16 cellular contexts compared by ENCODE assay signal in genomic region chr1:32346532-32347157, GRCh38. TPM values are rescaled to one million over a fixed set of nuclear protein-coding genes. Genes with fewer than 3 reads are reported as not detected.
DNase-seq lines count a peak whose midpoint lies in the region; TF ChIP-seq lines count a peak whose summit lies in the region.
"Had no signal": no experiment of that assay in that cellular context is flagged by ENCODE, and none has a peak within 500 bp of the region (broad histone marks: within the 10 kb centered on the region; RNA-seq: fewer than 3 reads in every experiment).

No MANE protein-coding gene starts in this region.

- peaks cover 0 to 7% (median 0%) of the 10 kb centered on the region in 11 experiments; a peak in 1 of 22 replicates for H4K20me1 ChIP-seq in BLaER1 treated with 17β-estradiol and CSF1 and Interleukin-3, amounts not matched to agents 10 nM and 100 nM
- H4K20me1 ChIP-seq in H9 (ENCODE audit: control insufficient read depth, insufficient read depth, insufficient read length), result no peaks in the 10 kb centered on the region

- no peak overlapping the region for H2BK120ac ChIP-seq in mesenchymal stem cell (ENCODE audit: low read depth, low read length)
- H2BK120ac ChIP-seq in trophoblast cell (ENCODE audit: insufficient read depth, low read length, poor library complexity), result no peak overlapping the region
- H2BK120ac ChIP-seq in H9 (ENCODE audit: low read depth, low read length, poor library complexity, severe bottlenecking), result no peak overlapping the region

- no peak overlapping the region for H2AFZ ChIP-seq in mesenchymal stem cell (ENCODE audit: low read depth, low read length)
- H2AFZ ChIP-seq in trophoblast cell (ENCODE audit: insufficient read depth, low read length, poor library complexity), result no peak overlapping the region
- no peak overlapping the region for H2AFZ ChIP-seq in H9 (ENCODE audit: low read length)
- H2AFZ ChIP-seq: PC-9 had no signal

- H3K36me3 Mint-ChIP-seq in H9 (ENCODE audit: insufficient read depth in 1 of 3, low read depth in 3 of 3), result peaks cover 6% of the 10 kb centered on the region in 3 experiments

- peaks cover 2% of the 10 kb centered on the region for H3K79me2 ChIP-seq in trophoblast cell (ENCODE audit: control insufficient read depth, insufficient read depth, low read length, poor library complexity)
- H3K79me2 ChIP-seq in H9 (ENCODE audit: insufficient read depth, low read length), result no peaks in the 10 kb centered on the region

- H3K27ac Mint-ChIP-seq in H9, result no peak overlapping the region

- H3K4me1 ChIP-seq in BLaER1 treated with 17β-estradiol and CSF1 and Interleukin-3, amounts not matched to agents 10 nM and 100 nM, result peaks cover 59 to 84% (median 75%) of the 10 kb centered on the region in 10 experiments
- H3K4me1 ChIP-seq in HEK293 (ENCODE audit: control insufficient read depth, insufficient read depth, low read length), result no peaks in the 10 kb centered on the region
- H3K4me1 ChIP-seq in mesenchymal stem cell (ENCODE audit: control insufficient read depth, insufficient read depth, low read depth, low read length), result peaks cover 23% of the 10 kb centered on the region
- H3K4me1 ChIP-seq in trophoblast cell (ENCODE audit: control insufficient read depth in 1 of 2, insufficient read depth in 2 of 2, low read length in 2 of 2), result peaks cover 13 to 19% of the 10 kb centered on the region in 2 experiments
- no peaks in the 10 kb centered on the region for H3K4me1 ChIP-seq in H9 (ENCODE audit: insufficient read depth, low read length)

- H3K14ac ChIP-seq in mesenchymal stem cell (ENCODE audit: low read length in 2 of 2), result no peak overlapping the region
- no peak overlapping the region for H3K14ac ChIP-seq in trophoblast cell (ENCODE audit: low read length)
- no peak overlapping the region for H3K14ac ChIP-seq in H9 (ENCODE audit: insufficient read depth, low read length)

- H2BK15ac ChIP-seq in mesenchymal stem cell (ENCODE audit: low read depth, poor library complexity, severe bottlenecking) (peak overlapping the region; percentile 73), H9 (ENCODE audit: low read depth, low read length) (no peak overlapping the region; the same call in 1 of the 2 replicates)

- H2BK20ac ChIP-seq in H9 (ENCODE audit: low read depth, low read length, poor library complexity, severe bottlenecking), result no peak overlapping the region

- peak overlapping the region; percentile 37 to 50 for H3K18ac ChIP-seq in mesenchymal stem cell (ENCODE audit: low read depth in 1 of 2, low read length in 2 of 2)
- no peak overlapping the region for H3K18ac ChIP-seq in trophoblast cell (ENCODE audit: low read length)
- H3K18ac ChIP-seq in H9 (ENCODE audit: insufficient read length, low read depth, low read length), result no peak overlapping the region

- no peak overlapping the region for H2BK5ac ChIP-seq in mesenchymal stem cell (ENCODE audit: low read depth, low read length, poor library complexity, severe bottlenecking)
- H2BK5ac ChIP-seq in trophoblast cell (ENCODE audit: low read depth, low read length, poor library complexity), result peak overlapping the region; percentile 4
- H2BK5ac ChIP-seq in H9 (ENCODE audit: insufficient read length, low read length), result no peak overlapping the region

- peak overlapping the region; percentile 57 for H4K91ac ChIP-seq in mesenchymal stem cell (ENCODE audit: low read length)
- no peak overlapping the region for H4K91ac ChIP-seq in trophoblast cell (ENCODE audit: low read depth, low read length)
- H4K91ac ChIP-seq in H9 (ENCODE audit: insufficient read length, low read depth, low read length), result no peak overlapping the region

- TF ChIP-seq CTCF in HEK293 (tag by site-specific recombination; IDR thresholded peaks at IDR 0.05), result no peak
- TF ChIP-seq CTCF in H9 (conservative IDR thresholded peaks at IDR 0.05), result no peak

- H3K27me3 ChIP-seq in BLaER1 treated with 17β-estradiol and CSF1 and Interleukin-3, amounts not matched to agents 10 nM and 100 nM, result peaks cover 0 to 10% (median 0%) of the 10 kb centered on the region in 11 experiments; a peak in 1 of 22 replicates
- peaks cover 0 to 11% of the 10 kb centered on the region in 2 experiments for H3K27me3 ChIP-seq in mesenchymal stem cell (ENCODE audit: control insufficient read depth in 1 of 2, insufficient read depth in 1 of 2, low read length in 2 of 2)
- H3K27me3 ChIP-seq in trophoblast cell (ENCODE audit: insufficient read depth, low read length), result no peaks in the 10 kb centered on the region
- peaks cover 3% of the 10 kb centered on the region; the same call in 1 of the 2 replicates for H3K27me3 ChIP-seq in H9 (ENCODE audit: insufficient read depth, low read length)

- no peak overlapping the region for H3K9ac ChIP-seq in BLaER1 treated with 17β-estradiol and CSF1 and Interleukin-3, amounts not matched to agents 10 nM and 100 nM
- H3K9ac ChIP-seq in mesenchymal stem cell (ENCODE audit: low read length) (no peak overlapping the region), trophoblast cell (ENCODE audit: low read length) (no peak overlapping the region), H9 (ENCODE audit: extremely low read depth, insufficient read length, low read length) (no peak overlapping the region)

- no peak overlapping the region for H4K12ac ChIP-seq in trophoblast cell (ENCODE audit: low read depth, low read length)

- H3K27me3 Mint-ChIP-seq in H9 (ENCODE audit: low read depth), result peaks cover 50% of the 10 kb centered on the region

- no peak overlapping the region for H3K4me3 ChIP-seq in BLaER1 treated with 17β-estradiol and CSF1 and Interleukin-3, amounts not matched to agents 10 nM and 100 nM
- H3K4me3 ChIP-seq in HEK293 (ENCODE audit: low read depth, low read length) (no peak overlapping the region), mesenchymal stem cell (ENCODE audit: insufficient read depth in 1 of 2, low read depth in 1 of 2, low read length in 2 of 2) (no peak overlapping the region), trophoblast cell (ENCODE audit: low read depth, low read length) (no peak overlapping the region)
- H3K4me3 ChIP-seq: HAP-1, PC-9 had no signal

- H3K9me3 Mint-ChIP-seq in H9, result peaks cover 9 to 10% of the 10 kb centered on the region in 2 experiments

- H3K4ac ChIP-seq in mesenchymal stem cell (ENCODE audit: low read depth in 1 of 2, low read length in 2 of 2) (peak overlapping the region in 1 of 2 experiments; percentile 40), trophoblast cell (ENCODE audit: low read depth, low read length) (no peak overlapping the region), H9 (ENCODE audit: low read depth, low read length) (no peak overlapping the region)

- POLR2A ChIA-PET in HEK293 (lab: Yijun Ruan, JAX), result interaction anchor here (5.2 kb wide), 1 partner anchor 10 kb away, joined by 39 read pairs; the partner anchor contains the start of gene MARCKSL1

- H3K79me1 ChIP-seq in mesenchymal stem cell (replicated peaks; ENCODE audit: low read length, poor library complexity, severe bottlenecking) (peaks cover under 1% of the 10 kb centered on the region), trophoblast cell (ENCODE audit: low read length) (peaks cover 4% of the 10 kb centered on the region), H9 (ENCODE audit: insufficient read depth, low read depth, low read length, poor library complexity, severe bottlenecking) (no peaks in the 10 kb centered on the region)

- H4K8ac ChIP-seq in mesenchymal stem cell (ENCODE audit: low read length) (no peak overlapping the region), trophoblast cell (ENCODE audit: low read depth, low read length) (no peak overlapping the region), H9 (replicated peaks; ENCODE audit: insufficient read length, low read depth, low read length) (no peak overlapping the region)

- no peak overlapping the region for H3K56ac ChIP-seq in H9 (ENCODE audit: insufficient read length, low read depth, low read length)

- H3K9me3 ChIP-seq in BLaER1 treated with 17β-estradiol and CSF1 and Interleukin-3, amounts not matched to agents 10 nM and 100 nM (replicated peaks in 1 of 11), result peaks cover 0 to 8% (median 3%) of the 10 kb centered on the region in 11 experiments; a peak in 8 of 22 replicates
- H3K9me3 ChIP-seq in HEK293 (ENCODE audit: control insufficient read depth, insufficient read depth, low read depth, low read length) (no peaks in the 10 kb centered on the region), mesenchymal stem cell (ENCODE audit: control insufficient read depth, low read length) (no peaks in the 10 kb centered on the region), trophoblast cell (ENCODE audit: insufficient read depth, low read depth, low read length) (peaks cover 2% of the 10 kb centered on the region), H9 (ENCODE audit: control insufficient read depth, low read depth, low read length) (no peaks in the 10 kb centered on the region)

- no peak overlapping the region for H4K5ac ChIP-seq in H9 (ENCODE audit: insufficient read length, low read depth, low read length)

- no peak for DNase-seq in mesenchymal stem cell
- no peak for DNase-seq in trophoblast cell
- DNase-seq in germinal center (ENCODE audit: low spot score), result no peak
- no peak for DNase-seq in H9
- no peak for DNase-seq in LoVo (ENCODE audit: low spot score)
- DNase-seq: KBM-7, NCI-H1436, NCI-H2029, NCI-H2171 treated with DMSO at 0.1 percent for 48 hours, NCI-H510A, NCI-H774, PC-9 had no signal

- H3K36me3 ChIP-seq in BLaER1 treated with 17β-estradiol and CSF1 and Interleukin-3, amounts not matched to agents 10 nM and 100 nM, result no peaks in the 10 kb centered on the region
- H3K36me3 ChIP-seq in HEK293 (ENCODE audit: control insufficient read depth in 2 of 2, insufficient read depth in 1 of 2, low read length in 2 of 2), result no peaks in the 10 kb centered on the region
- no peaks in the 10 kb centered on the region for H3K36me3 ChIP-seq in mesenchymal stem cell (ENCODE audit: control insufficient read depth in 1 of 2, insufficient read depth in 2 of 2, low read depth in 1 of 2, low read length in 2 of 2)
- no peaks in the 10 kb centered on the region for H3K36me3 ChIP-seq in trophoblast cell (ENCODE audit: control insufficient read depth in 1 of 2, insufficient read depth in 2 of 2, low read length in 2 of 2)

- H2AK5ac ChIP-seq in mesenchymal stem cell (ENCODE audit: low read length, severe bottlenecking) (peak overlapping the region; percentile 43), trophoblast cell (ENCODE audit: low read length) (no peak overlapping the region), H9 (ENCODE audit: insufficient read length, low read length) (no peak overlapping the region)

- no peak overlapping the region for H3K23ac ChIP-seq in mesenchymal stem cell (ENCODE audit: low read length in 2 of 2)
- H3K23ac ChIP-seq in trophoblast cell (ENCODE audit: low read length), result no peak overlapping the region
- H3K23ac ChIP-seq in H9 (ENCODE audit: insufficient read length, low read depth, low read length), result no peak overlapping the region

- CTCF ChIA-PET in HEK293 (lab: Yijun Ruan, JAX), result interaction anchor here (1.1 kb wide), 1 partner anchor 210 kb away, joined by 4 read pairs; no protein-coding TSS in a partner anchor

- peak overlapping the region in 1 of 2 experiments; percentile 59 for H2BK12ac ChIP-seq in mesenchymal stem cell (ENCODE audit: low read length in 2 of 2)
- peak overlapping the region; percentile 6 for H2BK12ac ChIP-seq in trophoblast cell (ENCODE audit: low read length)
- no peak overlapping the region for H2BK12ac ChIP-seq in H9 (ENCODE audit: insufficient read length, low read depth, low read length)

- H3K4me2 ChIP-seq in BLaER1 treated with 17β-estradiol and CSF1 and Interleukin-3, amounts not matched to agents 10 nM and 100 nM, result peak overlapping the region; percentile 16 to 98 (median 49); a peak in 20 of 22 replicates
- H3K4me2 ChIP-seq in mesenchymal stem cell (ENCODE audit: low read length, poor library complexity, severe bottlenecking), result no peak overlapping the region
- H3K4me2 ChIP-seq in trophoblast cell (ENCODE audit: low read length), result no peak overlapping the region
- H3K4me2 ChIP-seq in H9 (ENCODE audit: insufficient read depth, insufficient read length, low read length), result no peak overlapping the region
- H3K4me2 ChIP-seq: PC-9 had no signal

- WGBS in mesenchymal stem cell, result 74% methylated on average over 8 of the region's 9 CpGs
- no CpG with 5 or more reads among the region's 9 CpGs for WGBS in trophoblast cell (ENCODE audit: extremely low coverage, insufficient coverage, insufficient read length)
- no CpG with 5 or more reads among the region's 9 CpGs for WGBS in H9 (ENCODE audit: extremely low coverage, insufficient read length, low lambda C conversion rate)

- no peak overlapping the region for H3K27ac ChIP-seq in BLaER1 treated with 17β-estradiol and CSF1 and Interleukin-3, amounts not matched to agents 10 nM and 100 nM
- H3K27ac ChIP-seq in HEK293 (ENCODE audit: extremely low read depth, low read depth, low read length), result no peak overlapping the region
- H3K27ac ChIP-seq in mesenchymal stem cell (ENCODE audit: low read length, poor library complexity, severe bottlenecking), result no peak overlapping the region
- no peak overlapping the region for H3K27ac ChIP-seq in trophoblast cell (ENCODE audit: low read depth, low read length)
- H3K27ac ChIP-seq in H9 (ENCODE audit: insufficient read length, low read depth, low read length), result no peak overlapping the region
- H3K27ac ChIP-seq: PC-9 had no signal

- peaks cover 4 to 11% of the 10 kb centered on the region in 2 experiments; a peak in 3 of 4 replicates for H3K4me1 Mint-ChIP-seq in H9

- H3K23me2 ChIP-seq in H9 (ENCODE audit: insufficient read length, low read depth, low read length, poor library complexity, severe bottlenecking), result peaks cover 1% of the 10 kb centered on the region

- no peak overlapping the region for H3T11ph ChIP-seq in H9 (ENCODE audit: low read length)

- no peak overlapping the region for H3K4me3 Mint-ChIP-seq in H9

RNA-seq across cellular contexts. Expression of gene MARCKSL1, which starts 10.6 kb away (rescaled TPM):
- polyA plus RNA-seq in mesenchymal stem cell (2013, experiment 1 of 2), result 391 TPM
- polyA plus RNA-seq in mesenchymal stem cell (2013, experiment 2 of 2), result 395 TPM
- 437 and 455 TPM in 2 replicates for polyA plus RNA-seq in trophoblast cell (2013)
- 457 and 470 TPM in 2 replicates for total RNA-seq in H9 (2021)

RNA-seq across cellular contexts. Expression of gene FAM229A, which starts 15.6 kb away (rescaled TPM):
- 3.5 TPM for polyA plus RNA-seq in mesenchymal stem cell (2013, experiment 1 of 2)
- 2.7 TPM for polyA plus RNA-seq in mesenchymal stem cell (2013, experiment 2 of 2)
- polyA plus RNA-seq in trophoblast cell (2013), result 5.0 and 5.5 TPM in 2 replicates
- total RNA-seq in H9 (2021), result 5.6 and 8.3 TPM in 2 replicates
- polyA plus RNA-seq: CD14-positive monocyte had no signal

RNA-seq across cellular contexts. Expression of gene TSSK3, which starts 15.7 kb away (rescaled TPM):
- 0.86 TPM for polyA plus RNA-seq in mesenchymal stem cell (2013, experiment 1 of 2)
- 0.52 TPM for polyA plus RNA-seq in mesenchymal stem cell (2013, experiment 2 of 2)
- 0.61 and 0.67 TPM in 2 replicates for polyA plus RNA-seq in trophoblast cell (2013)
- 1.6 and 2.1 TPM in 2 replicates for total RNA-seq in H9 (2021)

RNA-seq across cellular contexts. Expression of gene BSDC1, which starts 47.6 kb away (rescaled TPM):
- 35.1 TPM for polyA plus RNA-seq in mesenchymal stem cell (2013, experiment 1 of 2)
- 33.7 TPM for polyA plus RNA-seq in mesenchymal stem cell (2013, experiment 2 of 2)
- polyA plus RNA-seq in trophoblast cell (2013), result 41.3 and 43.8 TPM in 2 replicates
- 50.7 and 52.6 TPM in 2 replicates for total RNA-seq in H9 (2021)

RNA-seq across cellular contexts. Expression of gene HDAC1, which starts 54.8 kb away (rescaled TPM):
- 73.3 TPM for polyA plus RNA-seq in mesenchymal stem cell (2013, experiment 1 of 2)
- 73.2 TPM for polyA plus RNA-seq in mesenchymal stem cell (2013, experiment 2 of 2)
- 58.2 and 60.3 TPM in 2 replicates for polyA plus RNA-seq in trophoblast cell (2013)
- 162 and 174 TPM in 2 replicates for total RNA-seq in H9 (2021)

Comparison
In these comparisons a context has a peak if more than half of its experiments do, and no peak if none do; other contexts are left out.
1. H3K4me2 ChIP-seq: peak in BLaER1 treated with 17β-estradiol and CSF1 and Interleukin-3, amounts not matched to agents 10 nM and 100 nM (11 of 11); none in mesenchymal stem cell (single experiment), trophoblast cell (single experiment) and H9 (single experiment).
2. H3K18ac ChIP-seq: peak in mesenchymal stem cell (2 of 2); none in trophoblast cell (single experiment) and H9 (single experiment).